In the genomic region with DNA sequence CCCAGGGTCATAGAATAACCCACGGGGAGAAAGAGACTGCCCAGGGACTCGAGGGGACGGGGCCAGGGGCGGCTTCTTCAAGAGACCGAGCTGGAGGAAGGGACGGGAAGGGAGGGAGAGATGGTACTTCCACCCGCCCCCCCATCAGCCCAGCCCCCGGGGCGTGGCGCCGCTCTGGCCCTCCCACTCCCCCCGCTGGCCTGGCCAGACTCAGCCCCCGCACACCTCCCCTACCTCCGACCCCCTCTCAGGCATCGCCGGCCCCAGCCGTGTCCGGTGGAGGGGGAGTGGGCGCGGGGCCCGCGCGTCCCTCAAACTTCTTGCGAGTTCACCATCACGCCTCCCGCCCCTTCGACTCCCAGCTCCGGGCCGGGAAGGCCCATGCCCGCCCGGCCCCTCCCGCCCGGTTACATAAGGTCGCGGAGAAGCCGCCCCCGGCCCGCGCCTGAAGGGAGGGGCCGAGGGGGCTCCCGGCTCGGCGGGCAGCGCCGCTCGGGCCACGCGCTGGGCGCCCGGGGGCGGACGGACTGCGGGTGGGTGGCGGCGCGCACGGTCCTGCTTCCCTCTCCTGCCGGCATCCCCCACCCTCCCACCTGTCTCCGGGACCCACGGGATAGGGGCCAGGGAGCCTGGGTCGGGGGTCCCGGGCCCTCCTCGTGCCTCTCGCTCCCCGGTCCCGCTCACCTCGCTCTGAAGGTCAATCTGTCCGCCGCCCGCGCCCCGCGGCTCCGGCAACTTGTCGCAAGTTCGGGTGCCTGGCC, we compare ENCODE assay signal across 8 cellular contexts. TPM values are rescaled to one million over a fixed set of nuclear protein-coding genes. Genes with fewer than 3 reads are reported as not detected.
DNase-seq lines count a peak whose midpoint lies in the region; ATAC-seq and TF ChIP-seq lines count a peak whose summit lies in the region.

No MANE protein-coding gene starts in this region.

- no peak overlapping the region for H3K9ac ChIP-seq in iPS-18a (ENCODE audit: low read length)

- intact Hi-C loops in gastrocnemius medialis (cut with DNase I; ENCODE audit: low total_unique reads): loop anchor here (1.0 to 10.0 kb wide), 7 partner anchors 23 to 1440 kb away; a partner anchor contains a TSS

- DNase-seq in GM12865 (ENCODE audit: low read depth) (peak; percentile 92), NCI-H128 (lab: John Stamatoyannopoulos, UW; ENCODE audit: unreplicated experiment) (peak; percentile 3), UCSD-AML1 (lab: John Stamatoyannopoulos, UW; ENCODE audit: unreplicated experiment) (peak; percentile 75), brain pericyte (ENCODE audit: low read depth, low spot score) (peak; percentile 57), gastrocnemius medialis (peak; percentile 78 to 84)

- H3K9me3 ChIP-seq in iPS-18a (ENCODE audit: control insufficient read depth, low read depth, low read length) (no peaks in the 10 kb centered on the region), gastrocnemius medialis (no peaks in the 10 kb centered on the region)

- no peak for TF ChIP-seq POLR2A in gastrocnemius medialis (IDR thresholded peaks at IDR 0.05)

- H3K4me1 ChIP-seq in iPS-18a (ENCODE audit: control insufficient read depth, low read depth, low read length) (peaks cover 21% of the 10 kb centered on the region), gastrocnemius medialis (peaks cover 21 to 28% of the 10 kb centered on the region in 2 donors)

- in situ Hi-C loops in gastrocnemius medialis (cut with MboI; ENCODE audit: low sequenced_read_pairs in 4 of 4): loop anchor here in 1 of 4 donors (5.0 kb wide), 1 partner anchor 33 kb away; no protein-coding TSS in a partner anchor

- H3K27me3 ChIP-seq in iPS-18a (ENCODE audit: control insufficient read depth, insufficient read depth, low read length) (peaks cover 12% of the 10 kb centered on the region), gastrocnemius medialis (no peaks in the 10 kb centered on the region)

- no peak overlapping the region for H3K27ac ChIP-seq in iPS-18a (ENCODE audit: low read length)
- H3K27ac ChIP-seq in gastrocnemius medialis: peak overlapping the region; percentile 97 to 99 (median 98)

- H3K4me3 ChIP-seq in GM12865 (ENCODE audit: low read depth, low read length) (peak overlapping the region; percentile 83), iPS-18a (ENCODE audit: low read length) (peak overlapping the region; percentile 70), gastrocnemius medialis (peak overlapping the region; percentile 76 to 97 (median 90))

- ATAC-seq in HG02571 (IDR thresholded peaks at IDR 0.05; ENCODE audit: unreplicated experiment): peak; percentile 24
- peak; percentile 31 to 50 for ATAC-seq in gastrocnemius medialis
- no peak for ATAC-seq in HG03469 (IDR thresholded peaks at IDR 0.05; ENCODE audit: unreplicated experiment)

- no peak for TF ChIP-seq CTCF in GM12865 (IDR thresholded peaks at IDR 0.05; ENCODE audit: insufficient read depth, low read depth, low read length, missing control alignments)
- no peak for TF ChIP-seq CTCF in gastrocnemius medialis (IDR thresholded peaks at IDR 0.05 in 4 of 5, conservative IDR thresholded peaks at IDR 0.05 in 1 of 5)

- H3K36me3 ChIP-seq in iPS-18a (ENCODE audit: control insufficient read depth, low read depth, low read length) (no peaks in the 10 kb centered on the region), gastrocnemius medialis (no peaks in the 10 kb centered on the region)

RNA-seq across cellular contexts. Expression of a gene that starts 0.6 kb away (rescaled TPM):
- total RNA-seq in gastrocnemius medialis: 100 to 1,000 TPM in 2 of 4 donors, 10 to 100 TPM in 2; 82.8 to 121 (median 93.3) TPM

RNA-seq across cellular contexts. Expression of a gene that starts 12.4 kb away (rescaled TPM):
- total RNA-seq in gastrocnemius medialis: not detected

RNA-seq across cellular contexts. Expression of a gene that starts 44.9 kb away (rescaled TPM):
- 1 to 10 TPM; 2.9 to 6.9 (median 5.5) TPM for total RNA-seq in gastrocnemius medialis

RNA-seq across cellular contexts. Expression of a gene that starts 45.7 kb away (rescaled TPM):
- total RNA-seq in gastrocnemius medialis: 1 to 10 TPM in 3 of 4 donors, under 1 TPM in 1; 0.59 to 6.2 (median 1.8) TPM

RNA-seq across cellular contexts. Expression of a gene that starts 52.6 kb away (rescaled TPM):
- total RNA-seq in gastrocnemius medialis: 100 to 1,000 TPM; 152 to 186 (median 166) TPM

Comparison
In these comparisons a context has a peak if more than half of its experiments do, and no peak if none do; other contexts are left out.
1. DNase-seq: peak in every context shown above with its lines; median percentile 92 in GM12865; 81 in gastrocnemius medialis; 75 in UCSD-AML1; 57 in brain pericyte; 3 in NCI-H128.